ENCODE assay signal across 21 cellular contexts in genomic region chr21:22758478-22758877, GRCh38.
DNase-seq lines count a peak whose midpoint lies in the region; ATAC-seq lines count a peak whose summit lies in the region.
"Had no signal": no experiment of that assay in that cellular context is flagged by ENCODE, and none has a peak within 500 bp of the region (broad histone marks: within the 10 kb centered on the region; RNA-seq: fewer than 3 reads in every experiment).

No MANE protein-coding gene starts in this region.

- no peak overlapping the region for H3K4me3 Mint-ChIP-seq in CD4-positive, alpha-beta memory T cell
- H3K4me3 Mint-ChIP-seq: activated naive CD8-positive, alpha-beta T cell treated with anti-CD3 and anti-CD28 coated beads, Interleukin-2, amount 10 ng/mL, durations not matched to agents 7 days and 5 days; activated T-helper 17 cell treated with anti-CD3 and anti-CD28 coated beads, Interleukin-2, amount 50 U/mL, for 72 hours; stimulated activated naive B cell treated with anti-CD40 and anti-IgM and Interleukin-4, amounts not matched to agents 10 μg/mL and 1 μg/mL and 100 μg/mL, for 72 hours had no signal

- no peak overlapping the region for H3K4me3 ChIP-seq in CD4-positive, alpha-beta memory T cell (ENCODE audit: low read length in 2 of 2)
- H3K4me3 ChIP-seq: thoracic aorta had no signal

- H3K27ac ChIP-seq in CD4-positive, alpha-beta memory T cell (ENCODE audit: low read depth, low read length): no peak overlapping the region
- H3K27ac ChIP-seq: 22Rv1, thoracic aorta had no signal

- H3K9me3 ChIP-seq in CD4-positive, alpha-beta memory T cell (ENCODE audit: control insufficient read depth in 1 of 2, low read length in 2 of 2): no peaks in the 10 kb centered on the region
- H3K9me3 ChIP-seq: thoracic aorta had no signal

- H3K9me3 Mint-ChIP-seq in CD4-positive, alpha-beta memory T cell: peaks cover 0 to 3% (median under 1%) of the 10 kb centered on the region in 8 donors
- H3K9me3 Mint-ChIP-seq: activated naive CD8-positive, alpha-beta T cell treated with anti-CD3 and anti-CD28 coated beads, Interleukin-2, amount 10 ng/mL, durations not matched to agents 7 days and 5 days; activated T-helper 17 cell treated with anti-CD3 and anti-CD28 coated beads, Interleukin-2, amount 50 U/mL, for 72 hours; stimulated activated naive B cell treated with anti-CD40 and anti-IgM and Interleukin-4, amounts not matched to agents 10 μg/mL and 1 μg/mL and 100 μg/mL, for 72 hours had no signal

- ATAC-seq in HG02973 (IDR thresholded peaks at IDR 0.05; ENCODE audit: unreplicated experiment) (no peak), GM19452 (IDR thresholded peaks at IDR 0.05; ENCODE audit: unreplicated experiment) (no peak)
- ATAC-seq: activated T-helper 17 cell treated with anti-CD3 and anti-CD28 coated beads, Interleukin-2, amount 50 U/mL, for 72 hours; left colon had no signal

- no peaks in the 10 kb centered on the region for H3K4me1 ChIP-seq in CD4-positive, alpha-beta memory T cell (ENCODE audit: insufficient read depth, low read length)

- H3K27me3 Mint-ChIP-seq in CD4-positive, alpha-beta memory T cell: no peaks in the 10 kb centered on the region
- H3K27me3 Mint-ChIP-seq: activated naive CD8-positive, alpha-beta T cell treated with anti-CD3 and anti-CD28 coated beads, Interleukin-2, amount 10 ng/mL, durations not matched to agents 7 days and 5 days; activated T-helper 17 cell treated with anti-CD3 and anti-CD28 coated beads, Interleukin-2, amount 50 U/mL, for 72 hours; stimulated activated naive B cell treated with anti-CD40 and anti-IgM and Interleukin-4, amounts not matched to agents 10 μg/mL and 1 μg/mL and 100 μg/mL, for 72 hours had no signal

- in situ Hi-C loops in SK-MEL-5 (cut with HindIII; ENCODE audit: low pct_unique_long_range_greater_than_20kb, low sequenced_read_pairs): no loop called here

- CTCF ChIA-PET in CD4-positive, alpha-beta memory T cell (lab: Charles Lee; ENCODE audit: partially characterized antibody): no interaction called here

- no peaks in the 10 kb centered on the region for H3K36me3 Mint-ChIP-seq in CD4-positive, alpha-beta memory T cell
- H3K36me3 Mint-ChIP-seq: activated naive CD8-positive, alpha-beta T cell treated with anti-CD3 and anti-CD28 coated beads, Interleukin-2, amount 10 ng/mL, durations not matched to agents 7 days and 5 days had no signal

- H3K27ac Mint-ChIP-seq in CD4-positive, alpha-beta memory T cell: no peak overlapping the region
- H3K27ac Mint-ChIP-seq: activated naive CD8-positive, alpha-beta T cell treated with anti-CD3 and anti-CD28 coated beads, Interleukin-2, amount 10 ng/mL, durations not matched to agents 7 days and 5 days; activated T-helper 17 cell treated with anti-CD3 and anti-CD28 coated beads, Interleukin-2, amount 50 U/mL, for 72 hours; stimulated activated naive B cell treated with anti-CD40 and anti-IgM and Interleukin-4, amounts not matched to agents 10 μg/mL and 1 μg/mL and 100 μg/mL, for 72 hours had no signal

- peak; percentile 11 for DNase-seq in NCI-H748 (lab: John Stamatoyannopoulos, UW; ENCODE audit: unreplicated experiment)
- DNase-seq in NCI-H748 treated with DMSO at 0.1 percent for 48 hours (lab: John Stamatoyannopoulos, UW): no peak
- peak; percentile 12 for DNase-seq in H4 (ENCODE audit: low spot score)
- DNase-seq in SK-MEL-5 (ENCODE audit: low read depth, low spot score): peak; percentile 14
- DNase-seq in iris pigment epithelial cell (ENCODE audit: low read depth): peak; percentile 9
- no peak for DNase-seq in CD4-positive, alpha-beta memory T cell
- DNase-seq: activated CD4-positive, alpha-beta T cell treated with anti-CD3 and anti-CD28 coated beads for 1 hour; activated naive CD8-positive, alpha-beta T cell treated with anti-CD3 and anti-CD28 coated beads, Interleukin-2, amount 10 ng/mL, durations not matched to agents 7 days and 5 days; DMS79 treated with DMSO at 0.1 percent for 48 hours; effector CD4-positive, alpha-beta T cell; left colon; mesenchymal stem cell; NCI-H2081 treated with DMSO at 0.1 percent for 48 hours; nucleus accumbens; small intestine; stimulated activated naive B cell treated with anti-CD40 and anti-IgM and Interleukin-4, amounts not matched to agents 10 μg/mL and 1 μg/mL and 100 μg/mL, for 72 hours had no signal

- no peaks in the 10 kb centered on the region for H3K27me3 ChIP-seq in CD4-positive, alpha-beta memory T cell (ENCODE audit: insufficient read depth, low read length)

- H3K36me3 ChIP-seq in CD4-positive, alpha-beta memory T cell (ENCODE audit: insufficient read depth, low read length): no peaks in the 10 kb centered on the region
- H3K36me3 ChIP-seq: thoracic aorta had no signal

- intact Hi-C loops in CD4-positive, alpha-beta memory T cell (cut with micrococcal nuclease): no loop called here

- POLR2A ChIA-PET in CD4-positive, alpha-beta memory T cell (lab: Charles Lee; ENCODE audit: partially characterized antibody): no interaction called here

- H3K4me1 Mint-ChIP-seq in CD4-positive, alpha-beta memory T cell: no peaks in the 10 kb centered on the region
- H3K4me1 Mint-ChIP-seq: activated naive CD8-positive, alpha-beta T cell treated with anti-CD3 and anti-CD28 coated beads, Interleukin-2, amount 10 ng/mL, durations not matched to agents 7 days and 5 days; activated T-helper 17 cell treated with anti-CD3 and anti-CD28 coated beads, Interleukin-2, amount 50 U/mL, for 72 hours; stimulated activated naive B cell treated with anti-CD40 and anti-IgM and Interleukin-4, amounts not matched to agents 10 μg/mL and 1 μg/mL and 100 μg/mL, for 72 hours had no signal

Comparison
In these comparisons a context has a peak if more than half of its experiments do, and no peak if none do; other contexts are left out.
1. DNase-seq: peak in NCI-H748 (single experiment), H4 (single experiment), SK-MEL-5 (single experiment) and iris pigment epithelial cell (single experiment); none in NCI-H748 treated with DMSO at 0.1 percent for 48 hours (single experiment) and CD4-positive, alpha-beta memory T cell (0 of 5).